ENCODE assay signal across 1 cellular context in genomic region chr21:41847066-41847804, GRCh38.
TF ChIP-seq lines count a peak whose summit lies in the region.

No MANE protein-coding gene starts in this region.

TF ChIP-seq in IMR-90, 13 proteins besides CTCF, POLR2A, EP300 and RAD21:
- TF ChIP-seq CEBPB (IDR thresholded peaks at IDR 0.05; ENCODE audit: low read depth, low read length) (no peak), MAZ (IDR thresholded peaks at IDR 0.05; ENCODE audit: borderline replicate concordance, low read depth, low read length) (no peak), USF2 (IDR thresholded peaks at IDR 0.05; ENCODE audit: low read depth, low read length) (no peak), RCOR1 (IDR thresholded peaks at IDR 0.05; ENCODE audit: insufficient replicate concordance, low read length) (no peak), SMC3 (IDR thresholded peaks at IDR 0.05; ENCODE audit: low read depth, low read length) (no peak), ELK1 (IDR thresholded peaks at IDR 0.05; ENCODE audit: borderline replicate concordance, low read depth, low read length) (no peak), FOS (IDR thresholded peaks at IDR 0.05; ENCODE audit: low read depth, low read length) (no peak), MAFK (IDR thresholded peaks at IDR 0.05; ENCODE audit: low read depth, low read length) (no peak), CHD1 (IDR thresholded peaks at IDR 0.05; ENCODE audit: low read depth, low read length) (no peak), MXI1 (IDR thresholded peaks at IDR 0.05; ENCODE audit: borderline replicate concordance, low read depth, low read length) (no peak), RFX5 (IDR thresholded peaks at IDR 0.05; ENCODE audit: low read depth, low read length) (no peak), NFE2L2 (IDR thresholded peaks at IDR 0.05; ENCODE audit: low read depth, low read length) (no peak), BHLHE40 (IDR thresholded peaks at IDR 0.05; ENCODE audit: low read depth, low read length) (no peak)
